26 cellular contexts compared by ENCODE assay signal in genomic region chr1:94490556-94490955, GRCh38. TPM values are rescaled to one million over a fixed set of nuclear protein-coding genes. Genes with fewer than 3 reads are reported as not detected.
"Had no signal": no experiment of that assay in that cellular context is flagged by ENCODE, and none has a peak within 500 bp of the region (broad histone marks: within the 10 kb centered on the region; RNA-seq: fewer than 3 reads in every experiment).

No MANE protein-coding gene starts in this region.

- H3K27ac ChIP-seq: HL-60, RWPE1 had no signal

- H3K27me3 ChIP-seq: MG63 had no signal

- H3K4me3 ChIP-seq: MG63 had no signal

- DNase-seq: KBM-7, MG63, NCI-H1092, NCI-H1105 treated with DMSO at 0.1 percent for 48 hours, NCI-H1417 treated with DMSO at 0.1 percent for 48 hours, NCI-H146, NCI-H1694 treated with DMSO at 0.1 percent for 48 hours, NCI-H1930, NCI-H2081, NCI-H2107, NCI-H2171, NCI-H226, NCI-H446, NCI-H510A, NCI-H524 treated with DMSO at 0.1 percent for 48 hours, NCI-H69, NCI-H774, PC-3, SHP77, SK-N-SH, SW 1271, T-cell had no signal

- ATAC-seq: Panc1, PC-3, T-cell had no signal

RNA-seq across cellular contexts. Expression of gene F3, which starts 51.0 kb away (rescaled TPM):
- total RNA-seq: OCI-LY7 had no signal
